Comparison of ENCODE assay signal across 14 cellular contexts in the genomic region with DNA sequence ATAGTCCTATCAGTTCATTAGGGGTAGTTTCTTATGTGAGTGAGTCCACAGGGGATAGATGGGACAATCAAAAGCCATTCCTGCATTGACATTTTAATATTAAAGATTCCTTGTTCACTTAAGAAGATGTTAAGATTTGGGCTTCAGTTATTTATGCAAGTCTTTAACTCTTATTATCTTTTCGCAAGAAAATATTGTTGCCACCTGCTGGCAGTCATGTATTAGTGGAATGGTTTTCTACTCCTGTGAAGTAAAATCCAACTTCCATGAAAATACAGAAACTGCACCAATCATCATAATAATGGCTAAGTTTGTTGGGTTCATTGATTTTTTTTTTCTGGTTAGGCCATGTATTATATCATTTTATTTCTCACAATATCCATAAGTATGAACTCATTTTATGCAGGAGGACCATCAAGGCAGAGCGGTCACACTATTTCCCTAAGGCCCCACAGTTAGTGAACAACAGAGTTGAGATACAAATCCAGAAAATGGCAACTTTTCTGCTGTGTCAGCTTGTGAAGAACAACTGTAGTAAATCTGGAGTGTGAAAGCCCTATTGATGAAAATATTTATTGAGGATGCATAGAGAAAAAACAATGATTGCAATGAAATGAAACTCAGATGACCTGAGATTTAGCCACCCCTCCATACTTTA.
DNase-seq lines count a peak whose midpoint lies in the region; ATAC-seq, FAIRE-seq and TF ChIP-seq lines count a peak whose summit lies in the region.
"Had no signal": no experiment of that assay in that cellular context is flagged by ENCODE, and none has a peak within 500 bp of the region (broad histone marks: within the 10 kb centered on the region; RNA-seq: fewer than 3 reads in every experiment).

No MANE protein-coding gene starts in this region.

- CTCF ChIA-PET in A549 (lab: Yijun Ruan, JAX), result interaction anchor here (0.9 kb wide), 1 partner anchor 198 kb away, joined by 3 read pairs; no protein-coding TSS in a partner anchor

- no peak for TF ChIP-seq EP300 in A549 (IDR thresholded peaks at IDR 0.05)

- H3K27ac ChIP-seq in A549 (no peak overlapping the region), SK-N-MC (no peak overlapping the region)

- no peak overlapping the region for H3K4me2 ChIP-seq in A549

- WGBS in A549 (ENCODE audit: missing lambda C conversion rate), result 54% methylated on average over 2 of the region's 2 CpGs

- no peak overlapping the region for H3K9ac ChIP-seq in SK-N-MC (ENCODE audit: insufficient read length)

- peak; percentile 39; the same call in 2 of the 3 replicates for TF ChIP-seq CTCF in A549 (IDR thresholded peaks at IDR 0.05)
- peak; percentile 45 for TF ChIP-seq CTCF in foreskin fibroblast (IDR thresholded peaks at IDR 0.05; ENCODE audit: low read depth, low read length)

- ATAC-seq in A549 (no peak), GM21515 (IDR thresholded peaks at IDR 0.05; ENCODE audit: unreplicated experiment) (no peak), HG03108 (IDR thresholded peaks at IDR 0.05; ENCODE audit: unreplicated experiment) (no peak)
- ATAC-seq: activated CD4-positive, alpha-beta T cell treated with anti-CD3 and anti-CD28 coated beads for 36 hours had no signal

- peak; percentile 84 for FAIRE-seq in A549 (lab: Jason Lieb, UNC)

- TF ChIP-seq POLR2A in A549 (IDR thresholded peaks at IDR 0.05; ENCODE audit: low read length), result no peak

- DNase-seq in A549 (ENCODE audit: low read depth in 1 of 2, low spot score in 1 of 2), result peak in 1 of 2 experiments; percentile 38
- DNase-seq in H4 (ENCODE audit: low spot score), result peak; percentile 13
- peak; percentile 18 for DNase-seq in SK-N-MC (ENCODE audit: low read depth, low spot score)
- peak; percentile 19 to 59 for DNase-seq in foreskin fibroblast
- no peak for DNase-seq in mesenteric fat pad (ENCODE audit: low spot score)
- DNase-seq in NCI-H1436 (lab: John Stamatoyannopoulos, UW), result no peak
- DNase-seq: activated CD4-positive, alpha-beta T cell treated with anti-CD3 and anti-CD28 coated beads for 36 hours; activated naive CD4-positive, alpha-beta T cell; CD8-positive, alpha-beta memory T cell; kidney glomerular epithelial cell; NCI-H1694 treated with DMSO at 0.1 percent for 48 hours; retina had no signal

- H3K4me1 ChIP-seq in A549, result no peaks in the 10 kb centered on the region

- H3K4me3 ChIP-seq in A549 (no peak overlapping the region), SK-N-MC (no peak overlapping the region), foreskin fibroblast (ENCODE audit: low read depth in 1 of 2, low read length in 2 of 2) (no peak overlapping the region)

- POLR2A ChIA-PET in A549 (lab: Yijun Ruan, JAX), result no interaction called here

- TF ChIP-seq RAD21 in A549 (conservative IDR thresholded peaks at IDR 0.05 in 1 of 2, IDR thresholded peaks at IDR 0.05 in 1 of 2), result peak in 1 of 2 experiments; percentile 38; a peak in 1 of 5 replicates

- H3K36me3 ChIP-seq in SK-N-MC (ENCODE audit: insufficient read depth, low read length), result no peaks in the 10 kb centered on the region

- no peaks in the 10 kb centered on the region for H3K9me3 ChIP-seq in A549
- no peaks in the 10 kb centered on the region for H3K9me3 ChIP-seq in SK-N-MC (ENCODE audit: low read depth, low read length)

TF ChIP-seq in A549, 52 proteins besides CTCF, POLR2A, EP300 and RAD21:
- TF ChIP-seq, protein P1, sequence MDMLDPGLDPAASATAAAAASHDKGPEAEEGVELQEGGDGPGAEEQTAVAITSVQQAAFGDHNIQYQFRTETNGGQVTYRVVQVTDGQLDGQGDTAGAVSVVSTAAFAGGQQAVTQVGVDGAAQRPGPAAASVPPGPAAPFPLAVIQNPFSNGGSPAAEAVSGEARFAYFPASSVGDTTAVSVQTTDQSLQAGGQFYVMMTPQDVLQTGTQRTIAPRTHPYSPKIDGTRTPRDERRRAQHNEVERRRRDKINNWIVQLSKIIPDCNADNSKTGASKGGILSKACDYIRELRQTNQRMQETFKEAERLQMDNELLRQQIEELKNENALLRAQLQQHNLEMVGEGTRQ (IDR thresholded peaks at IDR 0.05), result no peak
- TF ChIP-seq SMC3 (IDR thresholded peaks at IDR 0.05) (peak; percentile 51), MAFK (IDR thresholded peaks at IDR 0.05; ENCODE audit: partially characterized antibody) (peak; percentile 70), RFX5 (IDR thresholded peaks at IDR 0.05) (no peak)

Comparison
In these comparisons a context has a peak if more than half of its experiments do, and no peak if none do; other contexts are left out.
1. DNase-seq: peak in H4 (single experiment), SK-N-MC (single experiment) and foreskin fibroblast (2 of 2); none in mesenteric fat pad (single experiment) and NCI-H1436 (single experiment).